7 cellular contexts compared by ENCODE assay signal in the genomic region with DNA sequence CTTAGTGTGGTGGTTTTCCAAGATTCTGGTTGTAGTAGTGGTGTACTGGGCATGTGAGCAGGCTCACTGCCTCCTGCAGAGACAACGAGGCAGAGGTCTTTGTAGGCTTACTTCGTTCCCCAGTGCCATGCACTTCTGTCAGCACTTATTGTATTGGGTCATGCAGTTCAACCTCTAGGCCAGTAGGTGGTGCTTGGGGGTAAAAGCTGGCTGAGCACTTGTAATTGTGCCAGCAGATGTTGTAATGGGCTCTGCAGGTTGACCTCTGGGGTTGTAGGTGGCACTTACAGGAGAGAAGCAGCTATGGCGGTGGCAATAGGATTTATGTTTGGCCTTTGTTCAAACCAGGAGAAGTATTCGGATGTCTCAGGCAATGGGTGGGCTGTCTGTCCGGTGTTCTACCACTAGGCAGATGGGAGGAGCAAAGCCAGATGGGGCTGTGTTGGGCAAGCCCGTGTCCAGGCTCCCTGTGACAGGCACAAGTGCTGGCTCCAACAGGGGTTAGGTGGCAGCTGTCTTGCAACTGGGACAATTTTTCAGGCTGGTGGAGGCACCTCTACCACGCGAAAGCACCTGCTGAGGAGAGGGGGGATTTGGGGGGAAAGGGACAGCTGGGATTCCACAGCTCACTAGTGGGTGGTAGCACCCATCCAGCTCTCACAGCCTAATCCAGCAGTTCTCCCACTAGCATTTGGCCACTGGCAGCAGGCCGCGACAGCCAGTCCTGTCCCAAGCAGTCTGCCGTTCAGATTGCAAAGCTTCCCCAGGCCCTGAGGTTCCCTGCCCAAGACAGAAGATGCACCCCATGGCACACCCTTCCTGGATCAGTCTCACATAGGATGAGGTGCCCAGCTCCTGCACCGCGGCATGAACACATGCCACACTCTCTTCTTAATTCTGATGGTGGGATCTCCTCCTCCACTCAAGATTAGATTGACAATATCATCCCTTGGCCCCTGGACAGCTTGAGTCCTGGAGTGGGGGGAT.
DNase-seq lines count a peak whose midpoint lies in the region; ATAC-seq and TF ChIP-seq lines count a peak whose summit lies in the region.

No MANE protein-coding gene starts in this region.

- H3K27ac Mint-ChIP-seq in activated naive CD4-positive, alpha-beta T cell treated with anti-CD3 and anti-CD28 coated beads, Interleukin-2, amount 10 ng/mL, durations not matched to agents 7 days and 5 days, result no peak overlapping the region

- no peaks in the 10 kb centered on the region for H3K4me1 Mint-ChIP-seq in activated naive CD4-positive, alpha-beta T cell treated with anti-CD3 and anti-CD28 coated beads, Interleukin-2, amount 10 ng/mL, durations not matched to agents 7 days and 5 days

- ATAC-seq in left cardiac atrium, result peak; percentile 79 to 83

- H3K27me3 Mint-ChIP-seq in activated naive CD4-positive, alpha-beta T cell treated with anti-CD3 and anti-CD28 coated beads, Interleukin-2, amount 10 ng/mL, durations not matched to agents 7 days and 5 days, result peaks cover 5% of the 10 kb centered on the region

- DNase-seq in H4 (ENCODE audit: low spot score) (peak; percentile 78), OCI-M2 (lab: John Stamatoyannopoulos, UW; ENCODE audit: unreplicated experiment) (peak; percentile 3), left cardiac atrium (peak; percentile 55), retina (peak; percentile 43)
- DNase-seq in Jurkat, Clone E6-1 (ENCODE audit: low read depth, low spot score), result peak; percentile 74
- peak; percentile 57 for DNase-seq in activated naive CD4-positive, alpha-beta T cell treated with anti-CD3 and anti-CD28 coated beads, Interleukin-2, amount 10 ng/mL, durations not matched to agents 7 days and 5 days

- no peaks in the 10 kb centered on the region for H3K9me3 Mint-ChIP-seq in activated naive CD4-positive, alpha-beta T cell treated with anti-CD3 and anti-CD28 coated beads, Interleukin-2, amount 10 ng/mL, durations not matched to agents 7 days and 5 days

- CTCF ChIA-PET in activated naive CD4-positive, alpha-beta T cell treated with anti-CD3 and anti-CD28 coated beads, Interleukin-2, amount 10 ng/mL, durations not matched to agents 7 days and 5 days (lab: Charles Lee), result interaction anchor here (0.8 to 4.4 kb wide), 4 partner anchors 26 to 1353 kb away, joined by 3 to 28 read pairs (median 4); no protein-coding TSS in a partner anchor

- no peaks in the 10 kb centered on the region for H3K36me3 Mint-ChIP-seq in activated naive CD4-positive, alpha-beta T cell treated with anti-CD3 and anti-CD28 coated beads, Interleukin-2, amount 10 ng/mL, durations not matched to agents 7 days and 5 days

- intact Hi-C loops in left cardiac atrium (cut with DNase I), result loop anchor here (2.0 to 10.0 kb wide), 3 partner anchors 161 to 363 kb away; a partner anchor contains a TSS

- no peak overlapping the region for H3K4me3 ChIP-seq in Jurkat, Clone E6-1 (ENCODE audit: low read length)

- peak; percentile 97 for TF ChIP-seq CTCF in GM12873 (IDR thresholded peaks at IDR 0.05; ENCODE audit: insufficient read depth, low read depth, low read length, missing control alignments)

- no peak overlapping the region for H3K4me3 Mint-ChIP-seq in activated naive CD4-positive, alpha-beta T cell treated with anti-CD3 and anti-CD28 coated beads, Interleukin-2, amount 10 ng/mL, durations not matched to agents 7 days and 5 days

Comparison
In these comparisons a context has a peak if more than half of its experiments do, and no peak if none do; other contexts are left out.
1. DNase-seq: peak in every context shown above with its lines; median percentile 78 in H4; 74 in Jurkat, Clone E6-1; 57 in activated naive CD4-positive, alpha-beta T cell treated with anti-CD3 and anti-CD28 coated beads, Interleukin-2, amount 10 ng/mL, durations not matched to agents 7 days and 5 days; 55 in left cardiac atrium; 43 in retina; 3 in OCI-M2.